ENCODE assay signal across 1 cellular context in the genomic region with DNA sequence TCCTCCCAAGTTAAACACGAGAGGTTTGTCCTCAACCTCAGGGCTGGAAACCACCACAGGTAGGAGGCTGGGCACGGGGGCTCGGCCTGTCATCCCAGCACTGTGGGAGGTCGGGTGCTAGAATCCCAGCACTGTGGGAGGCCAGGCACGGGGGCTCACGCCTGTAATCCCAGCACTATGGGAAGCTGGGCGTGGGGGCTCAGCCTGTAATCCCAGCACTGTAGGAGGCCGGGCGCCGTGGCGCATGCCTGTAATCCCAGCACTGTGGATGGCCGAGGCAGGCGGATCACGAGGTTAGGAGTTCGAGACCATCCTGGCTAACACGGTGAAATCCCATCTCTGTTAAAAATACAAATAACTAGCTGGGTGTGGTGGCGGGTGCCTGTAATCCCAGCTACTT.
TF ChIP-seq lines count a peak whose summit lies in the region.

No MANE protein-coding gene starts in this region.

TF ChIP-seq in K562, 482 proteins besides CTCF, POLR2A, EP300 and RAD21:
- TF ChIP-seq TGIF2 (CRISPR knock-in tag; IDR thresholded peaks at IDR 0.05), result no peak
- TF ChIP-seq, protein P1, sequence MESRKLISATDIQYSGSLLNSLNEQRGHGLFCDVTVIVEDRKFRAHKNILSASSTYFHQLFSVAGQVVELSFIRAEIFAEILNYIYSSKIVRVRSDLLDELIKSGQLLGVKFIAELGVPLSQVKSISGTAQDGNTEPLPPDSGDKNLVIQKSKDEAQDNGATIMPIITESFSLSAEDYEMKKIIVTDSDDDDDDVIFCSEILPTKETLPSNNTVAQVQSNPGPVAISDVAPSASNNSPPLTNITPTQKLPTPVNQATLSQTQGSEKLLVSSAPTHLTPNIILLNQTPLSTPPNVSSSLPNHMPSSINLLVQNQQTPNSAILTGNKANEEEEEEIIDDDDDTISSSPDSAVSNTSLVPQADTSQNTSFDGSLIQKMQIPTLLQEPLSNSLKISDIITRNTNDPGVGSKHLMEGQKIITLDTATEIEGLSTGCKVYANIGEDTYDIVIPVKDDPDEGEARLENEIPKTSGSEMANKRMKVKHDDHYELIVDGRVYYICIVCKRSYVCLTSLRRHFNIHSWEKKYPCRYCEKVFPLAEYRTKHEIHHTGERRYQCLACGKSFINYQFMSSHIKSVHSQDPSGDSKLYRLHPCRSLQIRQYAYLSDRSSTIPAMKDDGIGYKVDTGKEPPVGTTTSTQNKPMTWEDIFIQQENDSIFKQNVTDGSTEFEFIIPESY (CRISPR knock-in tag; IDR thresholded peaks at IDR 0.05), result peak; percentile 52; the same call in 1 of the 2 replicates
TF ChIP-seq in K562: peak in this region for 1.
